In genomic region chr3:47824541-47825473, GRCh38 we compare ENCODE assay signal across 8 cellular contexts. TPM values are rescaled to one million over a fixed set of nuclear protein-coding genes. Genes with fewer than 3 reads are reported as not detected.
A peak's percentile ranks its signal among the peaks of the same experiment; 100 is the strongest.
DNase-seq lines count a peak whose midpoint lies in the region; ATAC-seq, FAIRE-seq and TF ChIP-seq lines count a peak whose summit lies in the region.

No MANE protein-coding gene starts in this region.

- H3K9me3 Mint-ChIP-seq in activated T-cell treated with anti-CD3 and anti-CD28 coated beads, Interleukin-2, amount 50 U/mL, for 4 hours: no peaks in the 10 kb centered on the region
- H3K9me3 Mint-ChIP-seq in naive B cell: no peaks in the 10 kb centered on the region
- no peaks in the 10 kb centered on the region for H3K9me3 Mint-ChIP-seq in stimulated activated effector memory CD8-positive, alpha-beta T cell treated with anti-CD3 and anti-CD28 coated beads, Interleukin-12 subunit alpha, Interleukin-12 subunit beta, amount 100 ng/mL, for 72 hours

- H3K27me3 Mint-ChIP-seq in activated T-cell treated with anti-CD3 and anti-CD28 coated beads, Interleukin-2, amount 50 U/mL, for 4 hours (ENCODE audit: low read depth): no peaks in the 10 kb centered on the region
- no peaks in the 10 kb centered on the region for H3K27me3 Mint-ChIP-seq in naive B cell

- ATAC-seq in GM21367 (IDR thresholded peaks at IDR 0.05; ENCODE audit: unreplicated experiment) (peak; percentile 97), naive B cell (ENCODE audit: low read depth in 2 of 2) (peak; percentile 99)
- ATAC-seq in activated T-cell treated with anti-CD3 and anti-CD28 coated beads, Interleukin-2, amount 50 U/mL, for 4 hours: peak; percentile 99 to 100
- ATAC-seq in stimulated activated effector memory CD8-positive, alpha-beta T cell treated with anti-CD3 and anti-CD28 coated beads, Interleukin-12 subunit alpha, Interleukin-12 subunit beta, amount 100 ng/mL, for 72 hours: peak; percentile 99

- DNase-seq in DMS 273 (lab: John Stamatoyannopoulos, UW; ENCODE audit: unreplicated experiment) (peak; percentile 91), HTR-8/SVneo (ENCODE audit: insufficient read length, low spot score) (peak; percentile 92), OCI-M1 (lab: John Stamatoyannopoulos, UW) (peak; percentile 91), esophagus squamous epithelium (lab: John Stamatoyannopoulos, UW) (no peak), naive B cell (peak; percentile 83)
- peak; percentile 69 for DNase-seq in activated T-cell treated with anti-CD3 and anti-CD28 coated beads, Interleukin-2, amount 50 U/mL, for 4 hours
- DNase-seq in stimulated activated effector memory CD8-positive, alpha-beta T cell treated with anti-CD3 and anti-CD28 coated beads, Interleukin-12 subunit alpha, Interleukin-12 subunit beta, amount 100 ng/mL, for 72 hours (ENCODE audit: low spot score in 2 of 2): peak; percentile 76 to 87

- no peaks in the 10 kb centered on the region for H3K27me3 ChIP-seq in esophagus squamous epithelium

- H3K36me3 Mint-ChIP-seq in activated T-cell treated with anti-CD3 and anti-CD28 coated beads, Interleukin-2, amount 50 U/mL, for 4 hours (ENCODE audit: insufficient read depth): peaks cover 27% of the 10 kb centered on the region
- H3K36me3 Mint-ChIP-seq in naive B cell: peaks cover 0 to 5% of the 10 kb centered on the region in 2 donors
- peaks cover 44% of the 10 kb centered on the region for H3K36me3 Mint-ChIP-seq in stimulated activated effector memory CD8-positive, alpha-beta T cell treated with anti-CD3 and anti-CD28 coated beads, Interleukin-12 subunit alpha, Interleukin-12 subunit beta, amount 100 ng/mL, for 72 hours

- peak overlapping the region; percentile 72 to 90 (median 84) for H3K27ac ChIP-seq in esophagus squamous epithelium

- H3K4me1 Mint-ChIP-seq in activated T-cell treated with anti-CD3 and anti-CD28 coated beads, Interleukin-2, amount 50 U/mL, for 4 hours (ENCODE audit: low read depth): peaks cover 38% of the 10 kb centered on the region
- peaks cover 17 to 39% (median 38%) of the 10 kb centered on the region in 3 donors for H3K4me1 Mint-ChIP-seq in naive B cell
- peaks cover 23% of the 10 kb centered on the region for H3K4me1 Mint-ChIP-seq in stimulated activated effector memory CD8-positive, alpha-beta T cell treated with anti-CD3 and anti-CD28 coated beads, Interleukin-12 subunit alpha, Interleukin-12 subunit beta, amount 100 ng/mL, for 72 hours

- H3K36me3 ChIP-seq in esophagus squamous epithelium: peaks cover 12 to 57% (median 18%) of the 10 kb centered on the region in 3 donors

- peak overlapping the region; percentile 81 to 89 (median 86) for H3K4me3 ChIP-seq in esophagus squamous epithelium

- TF ChIP-seq CTCF in esophagus squamous epithelium (IDR thresholded peaks at IDR 0.05): peak; percentile 75 to 88 (median 82)

- H3K9me3 ChIP-seq in esophagus squamous epithelium: no peaks in the 10 kb centered on the region

- peak overlapping the region; percentile 91 for H3K4me3 Mint-ChIP-seq in activated T-cell treated with anti-CD3 and anti-CD28 coated beads, Interleukin-2, amount 50 U/mL, for 4 hours
- peak overlapping the region; percentile 85 to 95 (median 90) for H3K4me3 Mint-ChIP-seq in naive B cell
- peak overlapping the region; percentile 86 for H3K4me3 Mint-ChIP-seq in stimulated activated effector memory CD8-positive, alpha-beta T cell treated with anti-CD3 and anti-CD28 coated beads, Interleukin-12 subunit alpha, Interleukin-12 subunit beta, amount 100 ng/mL, for 72 hours

- WGBS in esophagus squamous epithelium, 2 donors: 6 to 37% methylated on average over 5 to 17 of the region's 77 CpGs

- intact Hi-C loops in esophagus squamous epithelium (cut with DNase I): no loop called here

- FAIRE-seq in HTR-8/SVneo (lab: Jason Lieb, UNC): peak; percentile 80

- H3K4me1 ChIP-seq in esophagus squamous epithelium: peaks cover 8 to 30% (median 19%) of the 10 kb centered on the region in 3 donors

- TF ChIP-seq POLR2A in esophagus squamous epithelium (IDR thresholded peaks at IDR 0.05): peak in 1 of 4 donors; percentile 13

- peak overlapping the region; percentile 67 to 91 (median 86) for H3K27ac Mint-ChIP-seq in naive B cell
- peak overlapping the region; percentile 93 for H3K27ac Mint-ChIP-seq in stimulated activated effector memory CD8-positive, alpha-beta T cell treated with anti-CD3 and anti-CD28 coated beads, Interleukin-12 subunit alpha, Interleukin-12 subunit beta, amount 100 ng/mL, for 72 hours

RNA-seq across cellular contexts. Expression of gene DHX30, which starts 21.9 kb away (rescaled TPM):
- total RNA-seq in activated T-cell treated with anti-CD3 and anti-CD28 coated beads, Interleukin-2, amount 50 U/mL, for 4 hours: 100 to 1,000 TPM; 166 to 178 (median 167) TPM
- total RNA-seq in esophagus squamous epithelium: 10 to 100 TPM; 32.8 to 63.5 (median 44.8) TPM
- 10 to 100 TPM; 25.5 to 43.5 (median 28.1) TPM for polyA plus RNA-seq in naive B cell (ENCODE audit: low read depth in 6 of 6)

RNA-seq across cellular contexts. Expression of gene SMARCC1, which starts 43.1 kb away (rescaled TPM):
- 100 to 1,000 TPM; 105 to 125 (median 106) TPM for total RNA-seq in activated T-cell treated with anti-CD3 and anti-CD28 coated beads, Interleukin-2, amount 50 U/mL, for 4 hours
- 10 to 100 TPM; 28.2 to 51.7 (median 31.2) TPM for total RNA-seq in esophagus squamous epithelium
- polyA plus RNA-seq in naive B cell (ENCODE audit: low read depth in 6 of 6): 10 to 100 TPM; 47.2 to 99.6 (median 73.8) TPM
